ENCODE assay signal across 1 cellular context in genomic region chr21:29436143-29436542, GRCh38.
TF ChIP-seq lines count a peak whose summit lies in the region.

No MANE protein-coding gene starts in this region.

TF ChIP-seq in WTC11, 78 proteins besides CTCF, POLR2A, EP300 and RAD21 (continued from another document):
- TF ChIP-seq, protein P1, sequence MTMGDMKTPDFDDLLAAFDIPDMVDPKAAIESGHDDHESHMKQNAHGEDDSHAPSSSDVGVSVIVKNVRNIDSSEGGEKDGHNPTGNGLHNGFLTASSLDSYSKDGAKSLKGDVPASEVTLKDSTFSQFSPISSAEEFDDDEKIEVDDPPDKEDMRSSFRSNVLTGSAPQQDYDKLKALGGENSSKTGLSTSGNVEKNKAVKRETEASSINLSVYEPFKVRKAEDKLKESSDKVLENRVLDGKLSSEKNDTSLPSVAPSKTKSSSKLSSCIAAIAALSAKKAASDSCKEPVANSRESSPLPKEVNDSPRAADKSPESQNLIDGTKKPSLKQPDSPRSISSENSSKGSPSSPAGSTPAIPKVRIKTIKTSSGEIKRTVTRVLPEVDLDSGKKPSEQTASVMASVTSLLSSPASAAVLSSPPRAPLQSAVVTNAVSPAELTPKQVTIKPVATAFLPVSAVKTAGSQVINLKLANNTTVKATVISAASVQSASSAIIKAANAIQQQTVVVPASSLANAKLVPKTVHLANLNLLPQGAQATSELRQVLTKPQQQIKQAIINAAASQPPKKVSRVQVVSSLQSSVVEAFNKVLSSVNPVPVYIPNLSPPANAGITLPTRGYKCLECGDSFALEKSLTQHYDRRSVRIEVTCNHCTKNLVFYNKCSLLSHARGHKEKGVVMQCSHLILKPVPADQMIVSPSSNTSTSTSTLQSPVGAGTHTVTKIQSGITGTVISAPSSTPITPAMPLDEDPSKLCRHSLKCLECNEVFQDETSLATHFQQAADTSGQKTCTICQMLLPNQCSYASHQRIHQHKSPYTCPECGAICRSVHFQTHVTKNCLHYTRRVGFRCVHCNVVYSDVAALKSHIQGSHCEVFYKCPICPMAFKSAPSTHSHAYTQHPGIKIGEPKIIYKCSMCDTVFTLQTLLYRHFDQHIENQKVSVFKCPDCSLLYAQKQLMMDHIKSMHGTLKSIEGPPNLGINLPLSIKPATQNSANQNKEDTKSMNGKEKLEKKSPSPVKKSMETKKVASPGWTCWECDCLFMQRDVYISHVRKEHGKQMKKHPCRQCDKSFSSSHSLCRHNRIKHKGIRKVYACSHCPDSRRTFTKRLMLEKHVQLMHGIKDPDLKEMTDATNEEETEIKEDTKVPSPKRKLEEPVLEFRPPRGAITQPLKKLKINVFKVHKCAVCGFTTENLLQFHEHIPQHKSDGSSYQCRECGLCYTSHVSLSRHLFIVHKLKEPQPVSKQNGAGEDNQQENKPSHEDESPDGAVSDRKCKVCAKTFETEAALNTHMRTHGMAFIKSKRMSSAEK (CRISPR knock-in tag; IDR thresholded peaks at IDR 0.05; ENCODE audit: borderline replicate concordance): no peak
- TF ChIP-seq FOXP1 (CRISPR knock-in tag; IDR thresholded peaks at IDR 0.05; ENCODE audit: borderline replicate concordance) (no peak), KAT7 (CRISPR knock-in tag; IDR thresholded peaks at IDR 0.05; ENCODE audit: borderline replicate concordance) (no peak), SMAD3 (CRISPR knock-in tag; IDR thresholded peaks at IDR 0.05; ENCODE audit: borderline replicate concordance) (no peak), ZNF671 (CRISPR knock-in tag; IDR thresholded peaks at IDR 0.05) (no peak)
